ENCODE assay signal across 8 cellular contexts in genomic region chr12:125330645-125331341, GRCh38.
A peak's percentile ranks its signal among the peaks of the same experiment; 100 is the strongest.
DNase-seq lines count a peak whose midpoint lies in the region; ATAC-seq and TF ChIP-seq lines count a peak whose summit lies in the region.

No MANE protein-coding gene starts in this region.

- H3K9me3 ChIP-seq in Caco-2 (no peaks in the 10 kb centered on the region), HUES64 (ENCODE audit: insufficient read depth, low read depth, low read length) (peaks cover 9% of the 10 kb centered on the region), left lung (peaks cover 0 to 5% of the 10 kb centered on the region in 2 donors)
- no peaks in the 10 kb centered on the region for H3K9me3 ChIP-seq in effector memory CD4-positive, alpha-beta T cell (ENCODE audit: control insufficient read depth, low read length)

- POLR2A ChIA-PET in Caco-2 (lab: Charles Lee): no interaction called here

- H3K27ac ChIP-seq in HUES64 (ENCODE audit: low read depth, low read length) (peak overlapping the region; percentile 78), left lung (no peak overlapping the region)
- no peak overlapping the region for H3K27ac ChIP-seq in effector memory CD4-positive, alpha-beta T cell (ENCODE audit: insufficient read depth, low read length, poor library complexity, severe bottlenecking)

- WGBS in HUES64: under 1% methylated on average over 30 of the region's 30 CpGs

- H3K9ac ChIP-seq in HUES64 (ENCODE audit: low read depth, low read length): peak overlapping the region; percentile 78

- BruUV-seq in Caco-2 (replicated peaks; lab: Mats Ljungman, UMichigan): no TSS peak

- H3K36me3 ChIP-seq in Caco-2 (ENCODE audit: control insufficient read depth, insufficient read depth, low read length) (no peaks in the 10 kb centered on the region), HUES64 (ENCODE audit: insufficient read depth, low read length) (no peaks in the 10 kb centered on the region), left lung (no peaks in the 10 kb centered on the region)
- H3K36me3 ChIP-seq in effector memory CD4-positive, alpha-beta T cell (ENCODE audit: control insufficient read depth, insufficient read depth, low read length): no peaks in the 10 kb centered on the region

- H3K27me3 Mint-ChIP-seq in Caco-2 (ENCODE audit: insufficient read depth, unreplicated experiment): peaks cover 15% of the 10 kb centered on the region

- ATAC-seq in GM19468 (IDR thresholded peaks at IDR 0.05; ENCODE audit: extremely low read depth, unreplicated experiment) (peak; percentile 61), left lung (peak; percentile 98)

- no peaks in the 10 kb centered on the region for H3K9me3 Mint-ChIP-seq in Caco-2 (ENCODE audit: unreplicated experiment)

- H3K4me3 ChIP-seq in Caco-2 (ENCODE audit: low read depth, low read length) (peak overlapping the region; percentile 26), HUES64 (ENCODE audit: low read length) (peak overlapping the region; percentile 82), left lung (peak overlapping the region; percentile 16 to 18)
- no peak overlapping the region for H3K4me3 ChIP-seq in effector memory CD4-positive, alpha-beta T cell (ENCODE audit: insufficient read depth, low read depth, low read length, poor library complexity, severe bottlenecking)

- no peaks in the 10 kb centered on the region for H3K4me1 ChIP-seq in Caco-2
- H3K4me1 ChIP-seq in HUES64 (ENCODE audit: insufficient read depth, low read length): peaks cover 29% of the 10 kb centered on the region
- H3K4me1 ChIP-seq in left lung: no peaks in the 10 kb centered on the region
- H3K4me1 ChIP-seq in effector memory CD4-positive, alpha-beta T cell (ENCODE audit: control insufficient read depth, insufficient read depth, low read length, poor library complexity, severe bottlenecking): no peaks in the 10 kb centered on the region

- peaks cover 5% of the 10 kb centered on the region for H3K36me3 Mint-ChIP-seq in Caco-2 (ENCODE audit: insufficient read depth, unreplicated experiment)

- TF ChIP-seq CTCF in Caco-2 (IDR thresholded peaks at IDR 0.05; ENCODE audit: insufficient read depth in 1 of 2, low read depth in 1 of 2, low read length in 1 of 2, severe bottlenecking in 1 of 2, unreplicated experiment in 1 of 2) (peak; percentile 83 to 90), left lung (IDR thresholded peaks at IDR 0.05) (peak; percentile 73 to 86)

- intact Hi-C loops in Caco-2 (cut with micrococcal nuclease; ENCODE audit: unreplicated experiment): loop anchor here (1.0 to 5.0 kb wide), 3 partner anchors 73 to 148 kb away; no protein-coding TSS in a partner anchor
- intact Hi-C loops in left lung (cut with DNase I): no loop called here

- H3K4me1 Mint-ChIP-seq in Caco-2 (ENCODE audit: low read depth, unreplicated experiment): no peaks in the 10 kb centered on the region

- H3K27ac Mint-ChIP-seq in Caco-2 (ENCODE audit: unreplicated experiment): no peak overlapping the region

- DNase-seq in Caco-2 (peak; percentile 62 to 84), dedifferentiated amniotic fluid mesenchymal stem cell (ENCODE audit: extremely low spot score) (peak; percentile 25), left lung (peak; percentile 39 to 88)
- peak; percentile 10 for DNase-seq in activated CD4-positive, alpha-beta T cell treated with anti-CD3 and anti-CD28 coated beads for 1 hour
- DNase-seq in stimulated activated CD4-positive, alpha-beta T cell treated with anti-CD3 and anti-CD28 coated beads, Interleukin-2, amount 100 ng/mL, for 24 hours: peak; percentile 50 to 73
- no peak for DNase-seq in effector memory CD4-positive, alpha-beta T cell

- H3K27me3 ChIP-seq in Caco-2 (replicated peaks; ENCODE audit: control insufficient read depth, insufficient read depth, low read length) (peaks cover 1% of the 10 kb centered on the region; the same call in 1 of the 2 replicates), HUES64 (ENCODE audit: insufficient read depth, low read length) (no peaks in the 10 kb centered on the region), left lung (peaks cover 0 to 77% of the 10 kb centered on the region in 2 donors)
- H3K27me3 ChIP-seq in effector memory CD4-positive, alpha-beta T cell (replicated peaks; ENCODE audit: control insufficient read depth, insufficient read depth, low read length, poor library complexity, severe bottlenecking): no peaks in the 10 kb centered on the region

- CTCF ChIA-PET in Caco-2 (lab: Charles Lee): interaction anchor here (0.8 to 3.0 kb wide), 2 partner anchors 72 to 93 kb away, joined by 3 to 10 read pairs; no protein-coding TSS in a partner anchor

- H3K4me3 Mint-ChIP-seq in Caco-2 (ENCODE audit: unreplicated experiment): peak overlapping the region; percentile 37

Comparison
In these comparisons a context has a peak if more than half of its experiments do, and no peak if none do; other contexts are left out.
1. DNase-seq: peak in Caco-2 (2 of 2), activated CD4-positive, alpha-beta T cell treated with anti-CD3 and anti-CD28 coated beads for 1 hour (single experiment), dedifferentiated amniotic fluid mesenchymal stem cell (single experiment), left lung (2 of 2) and stimulated activated CD4-positive, alpha-beta T cell treated with anti-CD3 and anti-CD28 coated beads, Interleukin-2, amount 100 ng/mL, for 24 hours (2 of 2); none in effector memory CD4-positive, alpha-beta T cell (0 of 3).